Comparison of ENCODE assay signal across 12 cellular contexts in genomic region chr12:1993341-1993740, GRCh38. TPM values are rescaled to one million over a fixed set of nuclear protein-coding genes. Genes with fewer than 3 reads are reported as not detected.
DNase-seq lines count a peak whose midpoint lies in the region; ATAC-seq and TF ChIP-seq lines count a peak whose summit lies in the region.
"Had no signal": no experiment of that assay in that cellular context is flagged by ENCODE, and none has a peak within 500 bp of the region (broad histone marks: within the 10 kb centered on the region; RNA-seq: fewer than 3 reads in every experiment).

No MANE protein-coding gene starts in this region.

- H3K9me2 ChIP-seq in SK-N-SH: no peaks in the 10 kb centered on the region

- H3F3A ChIP-seq in SK-N-SH (replicated peaks; ENCODE audit: insufficient read depth): peaks cover 12% of the 10 kb centered on the region

- H3K4me2 ChIP-seq in SK-N-SH: no peak overlapping the region

- no peak for TF ChIP-seq CTCF in HFF-Myc (IDR thresholded peaks at IDR 0.05; ENCODE audit: low read depth, low read length, missing control alignments)
- TF ChIP-seq CTCF in SK-N-SH (IDR thresholded peaks at IDR 0.05): no peak
- no peak for TF ChIP-seq CTCF in fibroblast of pulmonary artery (IDR thresholded peaks at IDR 0.05; ENCODE audit: low read length, missing control alignments)
- no peak for TF ChIP-seq CTCF in lower leg skin (IDR thresholded peaks at IDR 0.05)

- H3K9me3 ChIP-seq in SK-N-SH: no peaks in the 10 kb centered on the region
- H3K9me3 ChIP-seq in stomach smooth muscle (ENCODE audit: control insufficient read depth in 2 of 2, low read length in 2 of 2): no peaks in the 10 kb centered on the region

- peaks cover 3 to 7% of the 10 kb centered on the region in 2 experiments; a peak in 2 of 4 replicates for H3K4me1 ChIP-seq in SK-N-SH (ENCODE audit: control insufficient read depth in 1 of 2, insufficient read depth in 2 of 2, low read depth in 1 of 2, low read length in 1 of 2)
- H3K4me1 ChIP-seq in stomach smooth muscle (ENCODE audit: control insufficient read depth, insufficient read depth, low read length): peaks cover 4% of the 10 kb centered on the region
- H3K4me1 ChIP-seq: parathyroid adenoma had no signal

- ATAC-seq in HG02885 (IDR thresholded peaks at IDR 0.05; ENCODE audit: poor library complexity, unreplicated experiment) (no peak), GM19324 (IDR thresholded peaks at IDR 0.05; ENCODE audit: low FRiP score, unreplicated experiment) (no peak)

- CTCF ChIA-PET in SK-N-SH (lab: Yijun Ruan, JAX): interaction anchor here (1.6 to 1.7 kb wide), 3 partner anchors 19 to 202 kb away, joined by 4 to 6 read pairs (median 4); no protein-coding TSS in a partner anchor

- DNase-seq in HFF-Myc (ENCODE audit: extremely low read depth, low read depth) (peak; percentile 78), SK-N-SH (no peak), fibroblast of pulmonary artery (ENCODE audit: low read depth) (peak; percentile 89), lower leg skin (ENCODE audit: low spot score in 2 of 2) (no peak)
- DNase-seq: activated CD4-positive, alpha-beta T cell treated with anti-CD3 and anti-CD28 coated beads, Interleukin-2, amount 10 ng/mL, durations not matched to agents 7 days and 5 days; dorsolateral prefrontal cortex; NCI-H446 treated with DMSO at 0.1 percent for 48 hours; stimulated activated naive CD4-positive, alpha-beta T cell had no signal

- H3K9ac ChIP-seq in SK-N-SH: no peak overlapping the region
- peak overlapping the region in 1 of 2 donors; percentile 67 for H3K9ac ChIP-seq in stomach smooth muscle (ENCODE audit: low read length in 2 of 2)
- H3K9ac ChIP-seq: parathyroid adenoma had no signal

- no peak for TF ChIP-seq POLR2A in lower leg skin (IDR thresholded peaks at IDR 0.05)

- intact Hi-C loops in lower leg skin (cut with DNase I; ENCODE audit: low total_unique reads): no loop called here

- H3K36me3 ChIP-seq in SK-N-SH (replicated peaks in 1 of 2; ENCODE audit: control insufficient read depth in 1 of 2, insufficient read depth in 2 of 2, low read length in 1 of 2): peaks cover 60 to 70% of the 10 kb centered on the region in 2 experiments
- peaks cover 5 to 25% of the 10 kb centered on the region in 2 donors for H3K36me3 ChIP-seq in stomach smooth muscle (ENCODE audit: control insufficient read depth in 2 of 2, insufficient read depth in 2 of 2, low read length in 2 of 2)

- TF ChIP-seq RAD21 in SK-N-SH (IDR thresholded peaks at IDR 0.05; ENCODE audit: low read length): no peak

- H3K27me3 ChIP-seq in SK-N-SH (ENCODE audit: insufficient read depth) (no peaks in the 10 kb centered on the region), stomach smooth muscle (ENCODE audit: control insufficient read depth in 1 of 2, insufficient read depth in 2 of 2, low read length in 2 of 2) (no peaks in the 10 kb centered on the region)
- H3K27me3 ChIP-seq: dorsolateral prefrontal cortex had no signal

- peaks cover 2% of the 10 kb centered on the region for H3K79me2 ChIP-seq in SK-N-SH (ENCODE audit: insufficient read depth)

- POLR2A ChIA-PET in SK-N-SH (lab: Yijun Ruan, JAX): interaction anchor here (2.4 kb wide), 1 partner anchor 11 kb away, joined by 8 read pairs; the partner anchor contains the start of gene DCP1B

- TF ChIP-seq EP300 in SK-N-SH (IDR thresholded peaks at IDR 0.05; ENCODE audit: borderline replicate concordance in 1 of 2, low read depth in 1 of 2, low read length in 1 of 2): no peak; a peak in 1 of 4 replicates

- H3K27ac ChIP-seq in SK-N-SH (ENCODE audit: low read depth in 2 of 2, low read length in 1 of 2): peak overlapping the region in 1 of 2 experiments; percentile 44; a peak in 2 of 4 replicates
- peak overlapping the region; percentile 75 for H3K27ac ChIP-seq in stomach smooth muscle (ENCODE audit: low read length)
- H3K27ac ChIP-seq: dorsolateral prefrontal cortex, parathyroid adenoma had no signal

- H3K4me3 ChIP-seq in HFF-Myc (replicated peaks; ENCODE audit: low read depth, low read length): no peak overlapping the region
- no peak overlapping the region for H3K4me3 ChIP-seq in SK-N-SH (ENCODE audit: low read depth in 2 of 2, low read length in 1 of 2)
- no peak overlapping the region for H3K4me3 ChIP-seq in fibroblast of pulmonary artery (replicated peaks; ENCODE audit: low read depth, low read length)
- H3K4me3 ChIP-seq in stomach smooth muscle (ENCODE audit: low read length in 2 of 2): no peak overlapping the region
- no peak overlapping the region for H3K4me3 ChIP-seq in lower leg skin (ENCODE audit: low read depth, poor library complexity, severe bottlenecking)
- H3K4me3 ChIP-seq: dorsolateral prefrontal cortex had no signal

- no peak overlapping the region for H2AFZ ChIP-seq in SK-N-SH (ENCODE audit: low read depth)
- H2AFZ ChIP-seq: parathyroid adenoma had no signal

- no peaks in the 10 kb centered on the region for H4K20me1 ChIP-seq in SK-N-SH (ENCODE audit: insufficient read depth)

- 13% methylated on average over 2 of the region's 2 CpGs for WGBS in SK-N-SH (ENCODE audit: low lambda C conversion rate)
- WGBS in lower leg skin, 2 donors: 31 to 34% methylated on average over 2 of the region's 2 CpGs

TF ChIP-seq in SK-N-SH, 30 proteins besides CTCF, POLR2A, EP300 and RAD21 (continues in another document):
- TF ChIP-seq ELF1 (IDR thresholded peaks at IDR 0.05): no peak
- peak; percentile 51 for TF ChIP-seq PBX3 (IDR thresholded peaks at IDR 0.05)
- TF ChIP-seq IRF3 (IDR thresholded peaks at IDR 0.05; ENCODE audit: low read depth, low read length): no peak
- peak; percentile 88 for TF ChIP-seq JUND (IDR thresholded peaks at IDR 0.05)
- no peak for TF ChIP-seq REST (IDR thresholded peaks at IDR 0.05; ENCODE audit: low read depth, low read length)
- TF ChIP-seq TAF1 (IDR thresholded peaks at IDR 0.05; ENCODE audit: borderline replicate concordance, low read depth, low read length): no peak
- TF ChIP-seq YY1 (IDR thresholded peaks at IDR 0.05; ENCODE audit: low read depth): no peak
- peak; percentile 74 for TF ChIP-seq TCF12 (IDR thresholded peaks at IDR 0.05)
- peak; percentile 98 for TF ChIP-seq FOSL2 (IDR thresholded peaks at IDR 0.05; ENCODE audit: borderline replicate concordance, low read depth)
- TF ChIP-seq RXRA (IDR thresholded peaks at IDR 0.05; ENCODE audit: borderline replicate concordance, low read depth): no peak
- TF ChIP-seq SMC3 (IDR thresholded peaks at IDR 0.05; ENCODE audit: low read depth, low read length): no peak
- no peak for TF ChIP-seq TEAD4 (IDR thresholded peaks at IDR 0.05; ENCODE audit: borderline replicate concordance, insufficient read depth)

RNA-seq across cellular contexts. Expression of gene DCP1B, which starts 10.9 kb away (rescaled TPM):
- polyA plus RNA-seq in SK-N-SH (2012; rRNA removed): 18.8 and 23.2 TPM in 2 replicates
- polyA plus RNA-seq in SK-N-SH (2012; cell fraction: cytosol; rRNA removed): 15.7 and 18.5 TPM in 2 replicates
- polyA plus RNA-seq in SK-N-SH (2012; cell fraction: nucleus; rRNA removed): 17.7 and 23.4 TPM in 2 replicates
- total RNA-seq in lower leg skin: 10 to 100 TPM; 10.9 to 15.1 (median 13.5) TPM

RNA-seq across cellular contexts. Expression of gene CACNA1C, which starts 59.4 kb away (rescaled TPM):
- 1.5 and 1.6 TPM in 2 replicates for polyA plus RNA-seq in SK-N-SH (2012; rRNA removed)
- polyA plus RNA-seq in SK-N-SH (2012; cell fraction: cytosol; rRNA removed): 0.68 and 1.6 TPM in 2 replicates
- polyA plus RNA-seq in SK-N-SH (2012; cell fraction: nucleus; rRNA removed): 7.6 and 7.9 TPM in 2 replicates
- 1 to 10 TPM in 3 of 4 donors, under 1 TPM in 1; 0.38 to 2.4 (median 1.4) TPM for total RNA-seq in lower leg skin

Comparison
In these comparisons a context has a peak if more than half of its experiments do, and no peak if none do; other contexts are left out.
1. DNase-seq: peak in HFF-Myc (single experiment) and fibroblast of pulmonary artery (single experiment); none in SK-N-SH (single experiment) and lower leg skin (0 of 2).